15 cellular contexts compared by ENCODE assay signal in genomic region chr2:207633686-207634085, GRCh38. TPM values are rescaled to one million over a fixed set of nuclear protein-coding genes. Genes with fewer than 3 reads are reported as not detected.
DNase-seq lines count a peak whose midpoint lies in the region; TF ChIP-seq lines count a peak whose summit lies in the region.
"Had no signal": no experiment of that assay in that cellular context is flagged by ENCODE, and none has a peak within 500 bp of the region (broad histone marks: within the 10 kb centered on the region; RNA-seq: fewer than 3 reads in every experiment).

No MANE protein-coding gene starts in this region.

- H3K4me3 Mint-ChIP-seq in Calu3 (ENCODE audit: low read depth, unreplicated experiment) (no peak overlapping the region), type B pancreatic cell (no peak overlapping the region)

- no peaks in the 10 kb centered on the region for H3K9me3 ChIP-seq in esophagus squamous epithelium
- H3K9me3 ChIP-seq: HAP-1, Peyer's patch had no signal

- WGBS in esophagus squamous epithelium, 2 donors: 79 to 85% methylated on average over 3 of the region's 3 CpGs

- intact Hi-C loops in Calu3 (cut with micrococcal nuclease; ENCODE audit: unreplicated experiment) (loop anchor here (2.0 to 10.0 kb wide), 2 partner anchors 43 to 401 kb away; no protein-coding TSS in a partner anchor), esophagus squamous epithelium (cut with DNase I) (loop anchor here (10.0 kb wide), 1 partner anchor 71 kb away; no protein-coding TSS in a partner anchor)

- H3K27me3 Mint-ChIP-seq in Calu3 (ENCODE audit: unreplicated experiment): no peaks in the 10 kb centered on the region
- no peaks in the 10 kb centered on the region for H3K27me3 Mint-ChIP-seq in type B pancreatic cell

- H3K27ac ChIP-seq in esophagus squamous epithelium: peak overlapping the region in 3 of 4 donors; percentile 3 to 84 (median 82)
- H3K27ac ChIP-seq: Peyer's patch had no signal

- H3K9me3 Mint-ChIP-seq in Calu3 (ENCODE audit: low read depth, unreplicated experiment) (no peaks in the 10 kb centered on the region), type B pancreatic cell (no peaks in the 10 kb centered on the region)

- no peaks in the 10 kb centered on the region for H3K27me3 ChIP-seq in esophagus squamous epithelium
- H3K27me3 ChIP-seq: Peyer's patch had no signal

- DNase-seq in Calu3: no peak
- DNase-seq in NB4 (ENCODE audit: low read depth): no peak
- DNase-seq in esophagus squamous epithelium (lab: John Stamatoyannopoulos, UW): no peak
- DNase-seq in type B pancreatic cell (ENCODE audit: extremely low spot score, unreplicated experiment): no peak
- DNase-seq in NCI-H82 treated with DMSO at 0.1 percent for 48 hours (lab: John Stamatoyannopoulos, UW; ENCODE audit: unreplicated experiment): no peak
- DNase-seq in OCI-M2 (lab: John Stamatoyannopoulos, UW; ENCODE audit: unreplicated experiment): no peak
- no peak for DNase-seq in MV-4-11 (lab: John Stamatoyannopoulos, UW)
- DNase-seq: GDM1, NCI-H1417, NCI-H187, NCI-H2107, NCI-H510A treated with DMSO at 0.1 percent for 48 hours, Peyer's patch, Right ventricle myocardium superior had no signal

- H3K4me3 ChIP-seq in NB4 (ENCODE audit: low read depth, low read length): peak overlapping the region; percentile 6
- H3K4me3 ChIP-seq in esophagus squamous epithelium: no peak overlapping the region
- H3K4me3 ChIP-seq: HAP-1, Peyer's patch had no signal

- H3K4me1 Mint-ChIP-seq in Calu3 (ENCODE audit: low read depth, unreplicated experiment) (peaks cover 21% of the 10 kb centered on the region), type B pancreatic cell (ENCODE audit: unreplicated experiment) (peaks cover 10% of the 10 kb centered on the region)

- H3K27ac Mint-ChIP-seq in Calu3 (ENCODE audit: unreplicated experiment) (peak overlapping the region; percentile 64), type B pancreatic cell (peak overlapping the region; percentile 97)

- TF ChIP-seq POLR2A in NB4 (IDR thresholded peaks at IDR 0.05; ENCODE audit: extremely low read depth, insufficient read length) (no peak), esophagus squamous epithelium (IDR thresholded peaks at IDR 0.05) (no peak)

- no peaks in the 10 kb centered on the region for H3K36me3 ChIP-seq in esophagus squamous epithelium
- H3K36me3 ChIP-seq: HAP-1, Peyer's patch had no signal

- TF ChIP-seq CTCF in Calu3 (IDR thresholded peaks at IDR 0.05; ENCODE audit: unreplicated experiment): no peak
- no peak for TF ChIP-seq CTCF in NB4 (IDR thresholded peaks at IDR 0.05; ENCODE audit: low read depth, low read length)
- TF ChIP-seq CTCF in esophagus squamous epithelium (IDR thresholded peaks at IDR 0.05): no peak
- TF ChIP-seq CTCF in type B pancreatic cell (conservative IDR thresholded peaks at IDR 0.05): no peak

- CTCF ChIA-PET in Calu3 (lab: Charles Lee): interaction anchor here (1.0 to 2.1 kb wide), 7 partner anchors 8 to 100 kb away, joined by 3 to 9 read pairs (median 4); partner anchors contain the start of genes CCNYL1 and METTL21A

- peaks cover 0 to 56% (median 0%) of the 10 kb centered on the region in 3 donors for H3K4me1 ChIP-seq in esophagus squamous epithelium
- H3K4me1 ChIP-seq: Peyer's patch had no signal

- BruUV-seq in Calu3 (replicated peaks; lab: Mats Ljungman, UMichigan): no TSS peak

- H3K36me3 Mint-ChIP-seq in Calu3 (ENCODE audit: insufficient read depth, unreplicated experiment) (peaks cover 6% of the 10 kb centered on the region), type B pancreatic cell (no peaks in the 10 kb centered on the region)

RNA-seq across cellular contexts. Expression of gene METTL21A, which starts 8.5 kb away (rescaled TPM):
- total RNA-seq in Calu3 (2022) (27.6 TPM in 2 replicates), esophagus squamous epithelium (10 to 100 TPM in 2 of 4 donors, 1 to 10 TPM in 2; 7.1 to 35.8 (median 10.4) TPM), type B pancreatic cell (ENCODE audit: low replicate concordance) (23.1 and 26.4 TPM in 2 replicates)
